ENCODE assay signal across 3 cellular contexts in the genomic region with DNA sequence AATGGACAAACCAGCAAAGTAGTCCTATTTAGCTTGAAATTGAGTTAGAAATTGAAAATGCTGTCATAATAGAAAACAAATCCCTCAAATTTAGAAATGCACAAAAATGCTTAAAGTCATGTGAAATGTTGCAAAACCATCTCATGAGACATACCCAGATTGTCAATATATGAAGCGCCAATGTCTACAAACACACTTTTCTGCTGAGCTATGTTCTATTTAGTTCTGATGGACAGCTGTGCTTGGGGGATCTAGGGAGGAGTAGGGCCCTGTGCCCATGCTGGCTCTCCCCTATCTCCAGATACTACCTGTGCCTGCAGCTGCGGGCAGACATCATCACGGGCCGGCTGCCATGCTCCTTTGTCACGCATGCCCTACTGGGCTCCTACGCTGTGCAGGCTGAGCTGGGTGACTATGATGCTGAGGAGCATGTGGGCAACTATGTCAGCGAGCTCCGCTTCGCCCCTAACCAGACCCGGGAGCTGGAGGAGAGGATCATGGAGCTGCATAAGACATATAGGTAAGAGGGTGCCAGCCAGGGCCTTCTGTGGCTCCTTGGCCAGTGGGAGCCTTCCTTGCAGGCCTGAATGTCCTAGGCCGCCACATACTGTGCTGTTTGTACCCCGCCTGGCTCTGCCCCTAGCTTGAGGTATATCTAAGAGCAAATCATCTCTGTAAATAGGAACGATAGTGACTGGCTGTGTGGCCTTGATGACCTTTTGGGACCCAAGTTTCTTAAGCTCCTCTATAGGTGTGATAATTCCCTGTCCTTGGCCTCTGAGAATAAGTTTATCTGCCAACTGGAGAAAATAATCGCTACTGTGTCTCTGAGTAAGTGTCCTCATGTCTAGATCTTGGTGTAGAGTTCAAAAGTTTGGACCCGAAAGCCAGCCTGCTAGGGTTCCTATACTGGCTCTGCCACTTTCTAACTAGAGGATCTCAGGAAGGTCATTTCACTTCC.
TF ChIP-seq lines count a peak whose summit lies in the region.

No MANE protein-coding gene starts in this region.

TF ChIP-seq in A549, 52 proteins besides CTCF, POLR2A, EP300 and RAD21:
- TF ChIP-seq PHF8 (IDR thresholded peaks at IDR 0.05; ENCODE audit: borderline replicate concordance, low read depth) (no peak), MAFK (IDR thresholded peaks at IDR 0.05; ENCODE audit: partially characterized antibody) (peak; percentile 50)
TF ChIP-seq in A549: peak in this region for 1.

TF ChIP-seq in K562, 482 proteins besides CTCF, POLR2A, EP300 and RAD21:
- TF ChIP-seq ARHGAP35 (IDR thresholded peaks at IDR 0.05; ENCODE audit: partially characterized antibody), result no peak
- peak; percentile 42; the same call in 1 of the 2 replicates for TF ChIP-seq ZNF316 (IDR thresholded peaks at IDR 0.05)

TF ChIP-seq in HepG2, 621 proteins besides CTCF, POLR2A, EP300 and RAD21 (continues in another document):
- TF ChIP-seq SETDB1 (CRISPR knock-in tag; IDR thresholded peaks at IDR 0.05; ENCODE audit: borderline replicate concordance) (no peak), BRCA1 (CRISPR knock-in tag; IDR thresholded peaks at IDR 0.05) (no peak), HOXD1 (CRISPR knock-in tag; IDR thresholded peaks at IDR 0.05) (no peak), ZNF644 (CRISPR knock-in tag; IDR thresholded peaks at IDR 0.05; ENCODE audit: low read depth) (no peak), MEF2D (CRISPR knock-in tag; IDR thresholded peaks at IDR 0.05) (no peak), ZNF816 (CRISPR knock-in tag; IDR thresholded peaks at IDR 0.05; ENCODE audit: borderline replicate concordance) (no peak), ZNF660 (CRISPR knock-in tag; IDR thresholded peaks at IDR 0.05; ENCODE audit: borderline replicate concordance, low read depth) (no peak), SOX6 (IDR thresholded peaks at IDR 0.05) (no peak), SOX6 (CRISPR knock-in tag; IDR thresholded peaks at IDR 0.05) (no peak), HNRNPH1 (optimal IDR thresholded peaks at IDR 0.05; ENCODE audit: low read depth, low read length) (no peak), ZNF781 (CRISPR knock-in tag; IDR thresholded peaks at IDR 0.05; ENCODE audit: borderline replicate concordance, not compliant biosample characterization) (no peak), NR2F6 (IDR thresholded peaks at IDR 0.05) (peak; percentile 54; the same call in 1 of the 2 replicates), NR2F6 (CRISPR knock-in tag; IDR thresholded peaks at IDR 0.05) (no peak), NR2C2 (CRISPR knock-in tag; IDR thresholded peaks at IDR 0.05; ENCODE audit: borderline replicate concordance) (no peak), SP4 (CRISPR knock-in tag; IDR thresholded peaks at IDR 0.05) (no peak), ZNF615 (CRISPR knock-in tag; IDR thresholded peaks at IDR 0.05; ENCODE audit: borderline replicate concordance) (no peak), AGO1 (IDR thresholded peaks at IDR 0.05; ENCODE audit: low read depth, low read length, poor library complexity, severe bottlenecking) (no peak), PRPF4 (IDR thresholded peaks at IDR 0.05; ENCODE audit: low read depth, low read length, poor library complexity, severe bottlenecking) (no peak), ZNF83 (CRISPR knock-in tag; IDR thresholded peaks at IDR 0.05; ENCODE audit: borderline replicate concordance) (no peak), MEIS1 (CRISPR knock-in tag; IDR thresholded peaks at IDR 0.05; ENCODE audit: borderline replicate concordance) (no peak), ZNF766 (CRISPR knock-in tag; IDR thresholded peaks at IDR 0.05; ENCODE audit: borderline replicate concordance) (no peak), SRSF9 (IDR thresholded peaks at IDR 0.05; ENCODE audit: borderline replicate concordance, insufficient read depth, low read depth, low read length, poor library complexity, severe bottlenecking) (no peak), CHCHD3 (CRISPR knock-in tag; IDR thresholded peaks at IDR 0.05) (no peak), PTBP1 (IDR thresholded peaks at IDR 0.05; ENCODE audit: low read depth, low read length, poor library complexity, severe bottlenecking) (no peak), IKZF1 (IDR thresholded peaks at IDR 0.05) (no peak), ARHGAP35 (CRISPR knock-in tag; IDR thresholded peaks at IDR 0.05; ENCODE audit: borderline replicate concordance) (no peak), ZNF749 (CRISPR knock-in tag; IDR thresholded peaks at IDR 0.05; ENCODE audit: borderline replicate concordance) (no peak), ZNF564 (CRISPR knock-in tag; IDR thresholded peaks at IDR 0.05) (no peak), KAT7 (CRISPR knock-in tag; IDR thresholded peaks at IDR 0.05; ENCODE audit: borderline replicate concordance) (no peak), ZSCAN12 (CRISPR knock-in tag; IDR thresholded peaks at IDR 0.05) (no peak), YEATS2 (CRISPR knock-in tag; IDR thresholded peaks at IDR 0.05; ENCODE audit: borderline replicate concordance) (no peak)
- TF ChIP-seq, protein P1, sequence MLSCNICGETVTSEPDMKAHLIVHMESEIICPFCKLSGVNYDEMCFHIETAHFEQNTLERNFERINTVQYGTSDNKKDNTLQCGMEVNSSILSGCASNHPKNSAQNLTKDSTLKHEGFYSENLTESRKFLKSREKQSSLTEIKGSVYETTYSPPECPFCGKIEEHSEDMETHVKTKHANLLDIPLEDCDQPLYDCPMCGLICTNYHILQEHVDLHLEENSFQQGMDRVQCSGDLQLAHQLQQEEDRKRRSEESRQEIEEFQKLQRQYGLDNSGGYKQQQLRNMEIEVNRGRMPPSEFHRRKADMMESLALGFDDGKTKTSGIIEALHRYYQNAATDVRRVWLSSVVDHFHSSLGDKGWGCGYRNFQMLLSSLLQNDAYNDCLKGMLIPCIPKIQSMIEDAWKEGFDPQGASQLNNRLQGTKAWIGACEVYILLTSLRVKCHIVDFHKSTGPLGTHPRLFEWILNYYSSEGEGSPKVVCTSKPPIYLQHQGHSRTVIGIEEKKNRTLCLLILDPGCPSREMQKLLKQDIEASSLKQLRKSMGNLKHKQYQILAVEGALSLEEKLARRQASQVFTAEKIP (CRISPR knock-in tag; IDR thresholded peaks at IDR 0.05; ENCODE audit: borderline replicate concordance), result no peak
- TF ChIP-seq, protein P2, sequence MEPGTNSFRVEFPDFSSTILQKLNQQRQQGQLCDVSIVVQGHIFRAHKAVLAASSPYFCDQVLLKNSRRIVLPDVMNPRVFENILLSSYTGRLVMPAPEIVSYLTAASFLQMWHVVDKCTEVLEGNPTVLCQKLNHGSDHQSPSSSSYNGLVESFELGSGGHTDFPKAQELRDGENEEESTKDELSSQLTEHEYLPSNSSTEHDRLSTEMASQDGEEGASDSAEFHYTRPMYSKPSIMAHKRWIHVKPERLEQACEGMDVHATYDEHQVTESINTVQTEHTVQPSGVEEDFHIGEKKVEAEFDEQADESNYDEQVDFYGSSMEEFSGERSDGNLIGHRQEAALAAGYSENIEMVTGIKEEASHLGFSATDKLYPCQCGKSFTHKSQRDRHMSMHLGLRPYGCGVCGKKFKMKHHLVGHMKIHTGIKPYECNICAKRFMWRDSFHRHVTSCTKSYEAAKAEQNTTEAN (CRISPR knock-in tag; conservative IDR thresholded peaks at IDR 0.05), result no peak
- TF ChIP-seq, protein P3, sequence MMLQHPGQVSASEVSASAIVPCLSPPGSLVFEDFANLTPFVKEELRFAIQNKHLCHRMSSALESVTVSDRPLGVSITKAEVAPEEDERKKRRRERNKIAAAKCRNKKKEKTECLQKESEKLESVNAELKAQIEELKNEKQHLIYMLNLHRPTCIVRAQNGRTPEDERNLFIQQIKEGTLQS (CRISPR knock-in tag; IDR thresholded peaks at IDR 0.05), result no peak
- TF ChIP-seq, protein P4, sequence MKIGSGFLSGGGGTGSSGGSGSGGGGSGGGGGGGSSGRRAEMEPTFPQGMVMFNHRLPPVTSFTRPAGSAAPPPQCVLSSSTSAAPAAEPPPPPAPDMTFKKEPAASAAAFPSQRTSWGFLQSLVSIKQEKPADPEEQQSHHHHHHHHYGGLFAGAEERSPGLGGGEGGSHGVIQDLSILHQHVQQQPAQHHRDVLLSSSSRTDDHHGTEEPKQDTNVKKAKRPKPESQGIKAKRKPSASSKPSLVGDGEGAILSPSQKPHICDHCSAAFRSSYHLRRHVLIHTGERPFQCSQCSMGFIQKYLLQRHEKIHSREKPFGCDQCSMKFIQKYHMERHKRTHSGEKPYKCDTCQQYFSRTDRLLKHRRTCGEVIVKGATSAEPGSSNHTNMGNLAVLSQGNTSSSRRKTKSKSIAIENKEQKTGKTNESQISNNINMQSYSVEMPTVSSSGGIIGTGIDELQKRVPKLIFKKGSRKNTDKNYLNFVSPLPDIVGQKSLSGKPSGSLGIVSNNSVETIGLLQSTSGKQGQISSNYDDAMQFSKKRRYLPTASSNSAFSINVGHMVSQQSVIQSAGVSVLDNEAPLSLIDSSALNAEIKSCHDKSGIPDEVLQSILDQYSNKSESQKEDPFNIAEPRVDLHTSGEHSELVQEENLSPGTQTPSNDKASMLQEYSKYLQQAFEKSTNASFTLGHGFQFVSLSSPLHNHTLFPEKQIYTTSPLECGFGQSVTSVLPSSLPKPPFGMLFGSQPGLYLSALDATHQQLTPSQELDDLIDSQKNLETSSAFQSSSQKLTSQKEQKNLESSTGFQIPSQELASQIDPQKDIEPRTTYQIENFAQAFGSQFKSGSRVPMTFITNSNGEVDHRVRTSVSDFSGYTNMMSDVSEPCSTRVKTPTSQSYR (CRISPR knock-in tag; IDR thresholded peaks at IDR 0.05; ENCODE audit: borderline replicate concordance), result no peak
- TF ChIP-seq, protein P5, sequence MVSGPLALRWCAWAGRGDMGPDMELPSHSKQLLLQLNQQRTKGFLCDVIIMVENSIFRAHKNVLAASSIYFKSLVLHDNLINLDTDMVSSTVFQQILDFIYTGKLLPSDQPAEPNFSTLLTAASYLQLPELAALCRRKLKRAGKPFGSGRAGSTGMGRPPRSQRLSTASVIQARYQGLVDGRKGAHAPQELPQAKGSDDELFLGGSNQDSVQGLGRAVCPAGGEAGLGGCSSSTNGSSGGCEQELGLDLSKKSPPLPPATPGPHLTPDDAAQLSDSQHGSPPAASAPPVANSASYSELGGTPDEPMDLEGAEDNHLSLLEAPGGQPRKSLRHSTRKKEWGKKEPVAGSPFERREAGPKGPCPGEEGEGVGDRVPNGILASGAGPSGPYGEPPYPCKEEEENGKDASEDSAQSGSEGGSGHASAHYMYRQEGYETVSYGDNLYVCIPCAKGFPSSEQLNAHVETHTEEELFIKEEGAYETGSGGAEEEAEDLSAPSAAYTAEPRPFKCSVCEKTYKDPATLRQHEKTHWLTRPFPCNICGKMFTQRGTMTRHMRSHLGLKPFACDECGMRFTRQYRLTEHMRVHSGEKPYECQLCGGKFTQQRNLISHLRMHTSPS (CRISPR knock-in tag; IDR thresholded peaks at IDR 0.05; ENCODE audit: low read depth), result no peak
- TF ChIP-seq, protein P6, sequence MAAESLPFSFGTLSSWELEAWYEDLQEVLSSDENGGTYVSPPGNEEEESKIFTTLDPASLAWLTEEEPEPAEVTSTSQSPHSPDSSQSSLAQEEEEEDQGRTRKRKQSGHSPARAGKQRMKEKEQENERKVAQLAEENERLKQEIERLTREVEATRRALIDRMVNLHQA (CRISPR knock-in tag; IDR thresholded peaks at IDR 0.05), result no peak
- TF ChIP-seq, protein P7, sequence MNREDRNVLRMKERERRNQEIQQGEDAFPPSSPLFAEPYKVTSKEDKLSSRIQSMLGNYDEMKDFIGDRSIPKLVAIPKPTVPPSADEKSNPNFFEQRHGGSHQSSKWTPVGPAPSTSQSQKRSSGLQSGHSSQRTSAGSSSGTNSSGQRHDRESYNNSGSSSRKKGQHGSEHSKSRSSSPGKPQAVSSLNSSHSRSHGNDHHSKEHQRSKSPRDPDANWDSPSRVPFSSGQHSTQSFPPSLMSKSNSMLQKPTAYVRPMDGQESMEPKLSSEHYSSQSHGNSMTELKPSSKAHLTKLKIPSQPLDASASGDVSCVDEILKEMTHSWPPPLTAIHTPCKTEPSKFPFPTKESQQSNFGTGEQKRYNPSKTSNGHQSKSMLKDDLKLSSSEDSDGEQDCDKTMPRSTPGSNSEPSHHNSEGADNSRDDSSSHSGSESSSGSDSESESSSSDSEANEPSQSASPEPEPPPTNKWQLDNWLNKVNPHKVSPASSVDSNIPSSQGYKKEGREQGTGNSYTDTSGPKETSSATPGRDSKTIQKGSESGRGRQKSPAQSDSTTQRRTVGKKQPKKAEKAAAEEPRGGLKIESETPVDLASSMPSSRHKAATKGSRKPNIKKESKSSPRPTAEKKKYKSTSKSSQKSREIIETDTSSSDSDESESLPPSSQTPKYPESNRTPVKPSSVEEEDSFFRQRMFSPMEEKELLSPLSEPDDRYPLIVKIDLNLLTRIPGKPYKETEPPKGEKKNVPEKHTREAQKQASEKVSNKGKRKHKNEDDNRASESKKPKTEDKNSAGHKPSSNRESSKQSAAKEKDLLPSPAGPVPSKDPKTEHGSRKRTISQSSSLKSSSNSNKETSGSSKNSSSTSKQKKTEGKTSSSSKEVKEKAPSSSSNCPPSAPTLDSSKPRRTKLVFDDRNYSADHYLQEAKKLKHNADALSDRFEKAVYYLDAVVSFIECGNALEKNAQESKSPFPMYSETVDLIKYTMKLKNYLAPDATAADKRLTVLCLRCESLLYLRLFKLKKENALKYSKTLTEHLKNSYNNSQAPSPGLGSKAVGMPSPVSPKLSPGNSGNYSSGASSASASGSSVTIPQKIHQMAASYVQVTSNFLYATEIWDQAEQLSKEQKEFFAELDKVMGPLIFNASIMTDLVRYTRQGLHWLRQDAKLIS (CRISPR knock-in tag; IDR thresholded peaks at IDR 0.05), result no peak
- TF ChIP-seq, protein P8, sequence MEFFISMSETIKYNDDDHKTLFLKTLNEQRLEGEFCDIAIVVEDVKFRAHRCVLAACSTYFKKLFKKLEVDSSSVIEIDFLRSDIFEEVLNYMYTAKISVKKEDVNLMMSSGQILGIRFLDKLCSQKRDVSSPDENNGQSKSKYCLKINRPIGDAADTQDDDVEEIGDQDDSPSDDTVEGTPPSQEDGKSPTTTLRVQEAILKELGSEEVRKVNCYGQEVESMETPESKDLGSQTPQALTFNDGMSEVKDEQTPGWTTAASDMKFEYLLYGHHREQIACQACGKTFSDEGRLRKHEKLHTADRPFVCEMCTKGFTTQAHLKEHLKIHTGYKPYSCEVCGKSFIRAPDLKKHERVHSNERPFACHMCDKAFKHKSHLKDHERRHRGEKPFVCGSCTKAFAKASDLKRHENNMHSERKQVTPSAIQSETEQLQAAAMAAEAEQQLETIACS (CRISPR knock-in tag; IDR thresholded peaks at IDR 0.05), result no peak
- TF ChIP-seq, protein P9, sequence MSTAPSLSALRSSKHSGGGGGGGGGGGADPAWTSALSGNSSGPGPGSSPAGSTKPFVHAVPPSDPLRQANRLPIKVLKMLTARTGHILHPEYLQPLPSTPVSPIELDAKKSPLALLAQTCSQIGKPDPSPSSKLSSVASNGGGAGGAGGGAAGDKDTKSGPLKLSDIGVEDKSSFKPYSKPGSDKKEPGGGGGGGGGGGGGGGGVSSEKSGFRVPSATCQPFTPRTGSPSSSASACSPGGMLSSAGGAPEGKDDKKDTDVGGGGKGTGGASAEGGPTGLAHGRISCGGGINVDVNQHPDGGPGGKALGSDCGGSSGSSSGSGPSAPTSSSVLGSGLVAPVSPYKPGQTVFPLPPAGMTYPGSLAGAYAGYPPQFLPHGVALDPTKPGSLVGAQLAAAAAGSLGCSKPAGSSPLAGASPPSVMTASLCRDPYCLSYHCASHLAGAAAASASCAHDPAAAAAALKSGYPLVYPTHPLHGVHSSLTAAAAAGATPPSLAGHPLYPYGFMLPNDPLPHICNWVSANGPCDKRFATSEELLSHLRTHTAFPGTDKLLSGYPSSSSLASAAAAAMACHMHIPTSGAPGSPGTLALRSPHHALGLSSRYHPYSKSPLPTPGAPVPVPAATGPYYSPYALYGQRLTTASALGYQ (CRISPR knock-in tag; IDR thresholded peaks at IDR 0.05), result no peak
